ENCODE assay signal across 2 cellular contexts in the genomic region with DNA sequence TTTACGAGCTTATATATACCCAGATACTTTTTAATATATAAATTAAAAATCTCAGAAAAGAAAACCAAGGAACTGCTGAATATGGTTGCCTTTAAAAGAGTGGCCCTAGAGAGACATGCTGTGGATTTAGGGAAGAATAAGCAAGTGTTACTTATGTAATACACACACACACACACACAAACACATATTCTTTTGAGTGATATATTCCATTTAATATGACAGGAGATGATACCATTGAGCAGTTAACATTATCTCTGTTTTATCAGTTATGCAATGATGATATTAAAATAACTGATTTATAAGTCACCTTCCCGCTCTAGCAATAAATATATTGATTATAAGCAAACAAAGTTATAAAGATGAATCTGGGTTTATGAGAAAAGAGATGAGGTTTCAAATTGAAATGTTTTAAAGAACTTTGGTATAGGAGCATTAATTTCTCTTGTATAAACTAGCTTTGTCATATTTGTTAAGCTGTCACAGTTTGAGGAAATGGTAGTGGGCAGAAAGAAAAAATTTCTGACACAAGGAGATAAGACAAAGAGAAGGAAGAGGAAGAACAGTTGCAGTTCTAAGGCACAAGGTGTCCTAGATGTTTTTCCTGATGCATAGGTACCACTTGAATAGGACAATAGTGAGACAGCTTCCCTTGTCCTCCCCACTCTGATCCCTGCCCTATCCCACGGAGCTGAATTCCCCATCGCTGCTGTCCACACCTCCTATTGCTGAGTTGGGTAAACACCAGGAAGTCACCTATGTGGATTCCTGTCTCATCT.
TF ChIP-seq lines count a peak whose summit lies in the region.

No MANE protein-coding gene starts in this region.

TF ChIP-seq in liver, 16 proteins besides CTCF, POLR2A, EP300 and RAD21 (continued from another document):
- TF ChIP-seq, protein P1, sequence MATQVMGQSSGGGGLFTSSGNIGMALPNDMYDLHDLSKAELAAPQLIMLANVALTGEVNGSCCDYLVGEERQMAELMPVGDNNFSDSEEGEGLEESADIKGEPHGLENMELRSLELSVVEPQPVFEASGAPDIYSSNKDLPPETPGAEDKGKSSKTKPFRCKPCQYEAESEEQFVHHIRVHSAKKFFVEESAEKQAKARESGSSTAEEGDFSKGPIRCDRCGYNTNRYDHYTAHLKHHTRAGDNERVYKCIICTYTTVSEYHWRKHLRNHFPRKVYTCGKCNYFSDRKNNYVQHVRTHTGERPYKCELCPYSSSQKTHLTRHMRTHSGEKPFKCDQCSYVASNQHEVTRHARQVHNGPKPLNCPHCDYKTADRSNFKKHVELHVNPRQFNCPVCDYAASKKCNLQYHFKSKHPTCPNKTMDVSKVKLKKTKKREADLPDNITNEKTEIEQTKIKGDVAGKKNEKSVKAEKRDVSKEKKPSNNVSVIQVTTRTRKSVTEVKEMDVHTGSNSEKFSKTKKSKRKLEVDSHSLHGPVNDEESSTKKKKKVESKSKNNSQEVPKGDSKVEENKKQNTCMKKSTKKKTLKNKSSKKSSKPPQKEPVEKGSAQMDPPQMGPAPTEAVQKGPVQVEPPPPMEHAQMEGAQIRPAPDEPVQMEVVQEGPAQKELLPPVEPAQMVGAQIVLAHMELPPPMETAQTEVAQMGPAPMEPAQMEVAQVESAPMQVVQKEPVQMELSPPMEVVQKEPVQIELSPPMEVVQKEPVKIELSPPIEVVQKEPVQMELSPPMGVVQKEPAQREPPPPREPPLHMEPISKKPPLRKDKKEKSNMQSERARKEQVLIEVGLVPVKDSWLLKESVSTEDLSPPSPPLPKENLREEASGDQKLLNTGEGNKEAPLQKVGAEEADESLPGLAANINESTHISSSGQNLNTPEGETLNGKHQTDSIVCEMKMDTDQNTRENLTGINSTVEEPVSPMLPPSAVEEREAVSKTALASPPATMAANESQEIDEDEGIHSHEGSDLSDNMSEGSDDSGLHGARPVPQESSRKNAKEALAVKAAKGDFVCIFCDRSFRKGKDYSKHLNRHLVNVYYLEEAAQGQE (IDR thresholded peaks at IDR 0.05) = peak; percentile 90
TF ChIP-seq in liver: peak in this region for 1.

TF ChIP-seq in HepG2, 621 proteins besides CTCF, POLR2A, EP300 and RAD21 (continued from another document):
- TF ChIP-seq, protein P2, sequence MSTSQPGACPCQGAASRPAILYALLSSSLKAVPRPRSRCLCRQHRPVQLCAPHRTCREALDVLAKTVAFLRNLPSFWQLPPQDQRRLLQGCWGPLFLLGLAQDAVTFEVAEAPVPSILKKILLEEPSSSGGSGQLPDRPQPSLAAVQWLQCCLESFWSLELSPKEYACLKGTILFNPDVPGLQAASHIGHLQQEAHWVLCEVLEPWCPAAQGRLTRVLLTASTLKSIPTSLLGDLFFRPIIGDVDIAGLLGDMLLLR (CRISPR knock-in tag; IDR thresholded peaks at IDR 0.05) = no peak
- TF ChIP-seq CC2D1A (CRISPR knock-in tag; IDR thresholded peaks at IDR 0.05) (no peak), KAT2B (IDR thresholded peaks at IDR 0.05; ENCODE audit: borderline replicate concordance, low read depth, low read length) (no peak), ARHGAP35 (CRISPR knock-in tag; IDR thresholded peaks at IDR 0.05; ENCODE audit: borderline replicate concordance) (no peak)
